In the genomic region with DNA sequence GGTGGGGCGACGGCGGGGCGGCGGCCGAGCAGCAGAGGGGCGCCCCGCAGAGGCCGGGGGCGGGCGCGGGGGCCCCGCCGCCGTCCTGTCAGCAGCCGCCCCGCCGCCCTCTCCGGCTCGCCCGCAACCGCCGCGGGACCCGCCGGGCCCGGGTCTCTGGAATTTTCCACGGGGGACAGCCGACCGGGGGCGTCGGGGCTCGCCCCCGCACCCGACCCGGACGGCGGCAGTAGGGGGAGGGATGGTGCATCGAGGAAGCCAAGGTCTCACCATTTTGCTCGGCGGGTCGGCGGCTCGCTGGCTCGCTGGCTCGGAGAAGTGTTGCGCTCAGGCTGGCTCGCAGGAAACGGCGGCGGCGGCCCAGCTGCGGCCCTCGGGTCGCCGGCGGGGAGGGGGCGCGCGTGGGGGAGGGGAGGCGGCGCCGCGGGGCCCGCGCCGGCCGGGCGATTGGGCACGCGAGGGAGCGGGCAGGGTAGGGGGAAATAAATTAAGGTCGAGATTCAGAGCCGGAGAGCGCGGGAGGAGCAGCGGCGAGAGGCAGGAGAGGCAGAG, we compare ENCODE assay signal across 8 cellular contexts. TPM values are rescaled to one million over a fixed set of nuclear protein-coding genes. Genes with fewer than 3 reads are reported as not detected.
DNase-seq lines count a peak whose midpoint lies in the region; ATAC-seq and TF ChIP-seq lines count a peak whose summit lies in the region.

No MANE protein-coding gene starts in this region.

- no peak for ATAC-seq in Right ventricle myocardium inferior
- ATAC-seq in HG03342 (IDR thresholded peaks at IDR 0.05; ENCODE audit: unreplicated experiment), result peak; percentile 6
- no peak for ATAC-seq in GM18858 (IDR thresholded peaks at IDR 0.05; ENCODE audit: unreplicated experiment)

- DNase-seq in cardiac muscle cell (ENCODE audit: low read depth in 1 of 2, low spot score in 1 of 2) (peak; percentile 22 to 56), Right ventricle myocardium inferior (ENCODE audit: missing footprints) (no peak), dorsolateral prefrontal cortex (peak in 5 of 10 donors; percentile 12 to 50 (median 24)), mucosa of gallbladder (ENCODE audit: low spot score) (peak; percentile 19)
- DNase-seq in activated CD4-positive, alpha-beta T cell treated with anti-CD3 and anti-CD28 coated beads for 48 hours, result peak; percentile 49
- DNase-seq in stimulated activated CD8-positive, alpha-beta memory T cell treated with anti-CD3 and anti-CD28 coated beads, Interleukin-7, amount 100 ng/mL, for 48 hours (ENCODE audit: extremely low read depth in 1 of 2, low read depth in 1 of 2), result peak; percentile 5 to 8

- H3K27me3 ChIP-seq in cardiac muscle cell (no peaks in the 10 kb centered on the region), dorsolateral prefrontal cortex (no peaks in the 10 kb centered on the region)

- TF ChIP-seq CTCF in cardiac muscle cell (IDR thresholded peaks at IDR 0.05; ENCODE audit: low read depth, low read length), result no peak
- TF ChIP-seq CTCF in dorsolateral prefrontal cortex (IDR thresholded peaks at IDR 0.05 in 54 of 56, conservative IDR thresholded peaks at IDR 0.05 in 2 of 56; ENCODE audit: low read depth in 1 of 56, partially characterized antibody in 56 of 56), result peak in 1 of 56 donors; percentile 4

- H3K36me3 ChIP-seq in cardiac muscle cell, result no peaks in the 10 kb centered on the region

- H3K9me3 ChIP-seq in cardiac muscle cell (ENCODE audit: low read depth), result no peaks in the 10 kb centered on the region

- H3K4me1 ChIP-seq in cardiac muscle cell (ENCODE audit: low read depth), result peaks cover 28% of the 10 kb centered on the region

- intact Hi-C loops in Right ventricle myocardium inferior (cut with DNase I), result loop anchor here (1.0 to 5.0 kb wide), 6 partner anchors 35 to 189 kb away; a partner anchor contains a TSS
- intact Hi-C loops in dorsolateral prefrontal cortex (cut with DNase I), result loop anchor here (1.0 to 10.0 kb wide), 9 partner anchors 31 to 187 kb away; a partner anchor contains a TSS

- H3K4me3 ChIP-seq in cardiac muscle cell (peak overlapping the region; percentile 93), dorsolateral prefrontal cortex (peak overlapping the region; percentile 26 to 99 (median 90))

- peak overlapping the region; percentile 99 for H3K27ac ChIP-seq in cardiac muscle cell
- peak overlapping the region in 57 of 59 donors; percentile 55 to 99 (median 98) for H3K27ac ChIP-seq in dorsolateral prefrontal cortex

RNA-seq across cellular contexts. Expression of a gene that starts 0.4 kb away (rescaled TPM):
- total RNA-seq in cardiac muscle cell, result 16.3 and 17.0 TPM in 2 replicates
- polyA plus RNA-seq in cardiac muscle cell, result 2.3 and 4.4 TPM in 2 replicates
- total RNA-seq in Right ventricle myocardium inferior, result 41.6 TPM
- 100 to 1,000 TPM; 127 to 464 (median 336) TPM for total RNA-seq in dorsolateral prefrontal cortex
- total RNA-seq in mucosa of gallbladder, result 47.7 TPM
